In genomic region chr10:71213761-71214440, GRCh38 we compare ENCODE assay signal across 9 cellular contexts. TPM values are rescaled to one million over a fixed set of nuclear protein-coding genes. Genes with fewer than 3 reads are reported as not detected.
DNase-seq lines count a peak whose midpoint lies in the region; ATAC-seq and TF ChIP-seq lines count a peak whose summit lies in the region.
"Had no signal": no experiment of that assay in that cellular context is flagged by ENCODE, and none has a peak within 500 bp of the region (broad histone marks: within the 10 kb centered on the region; RNA-seq: fewer than 3 reads in every experiment).

No MANE protein-coding gene starts in this region.

- in situ Hi-C loops in astrocyte of the spinal cord (cut with HindIII; ENCODE audit: low sequenced_read_pairs), result no loop called here

- peak; percentile 17 for DNase-seq in NCI-H2227 (lab: John Stamatoyannopoulos, UW; ENCODE audit: unreplicated experiment)
- no peak for DNase-seq in NCI-H2227 treated with DMSO at 0.1 percent for 48 hours (lab: John Stamatoyannopoulos, UW)
- peak; percentile 56 for DNase-seq in astrocyte of the spinal cord (ENCODE audit: low read depth, low spot score)
- DNase-seq in kidney epithelial cell (ENCODE audit: low read depth), result no peak
- peak in 1 of 2 donors; percentile 75 for DNase-seq in suprapubic skin (ENCODE audit: low spot score in 2 of 2)
- no peak for DNase-seq in activated T-cell treated with anti-CD3 and anti-CD28 coated beads for 4 hours
- DNase-seq in HT-29 (ENCODE audit: low spot score), result no peak

- H3K9me3 ChIP-seq in suprapubic skin, result no peaks in the 10 kb centered on the region

- H3K4me3 ChIP-seq in astrocyte of the spinal cord (ENCODE audit: low read depth, low read length), result peak overlapping the region; percentile 80
- H3K4me3 ChIP-seq in kidney epithelial cell (ENCODE audit: low read depth, low read length), result peak overlapping the region; percentile 43
- H3K4me3 ChIP-seq in suprapubic skin, result peak overlapping the region; percentile 73

- TF ChIP-seq EP300 in suprapubic skin (IDR thresholded peaks at IDR 0.05), result no peak

- peak overlapping the region; percentile 20 for H3K27ac ChIP-seq in suprapubic skin
- H3K27ac ChIP-seq: C4-2B had no signal

- TF ChIP-seq POLR2A in suprapubic skin (IDR thresholded peaks at IDR 0.05), result no peak

- H3K27me3 ChIP-seq in kidney epithelial cell (ENCODE audit: control insufficient read depth, insufficient read depth, low read length), result peaks cover 43% of the 10 kb centered on the region
- H3K27me3 ChIP-seq in suprapubic skin, result peaks cover 25% of the 10 kb centered on the region

- whole genome bisulfite sequencing in suprapubic skin, result 6% methylated on average over 31 of the region's 33 CpGs

- ATAC-seq in GM21515 (IDR thresholded peaks at IDR 0.05; ENCODE audit: unreplicated experiment), result no peak

- TF ChIP-seq CTCF in astrocyte of the spinal cord (IDR thresholded peaks at IDR 0.05; ENCODE audit: low read depth, low read length) (no peak), kidney epithelial cell (IDR thresholded peaks at IDR 0.05; ENCODE audit: insufficient read depth, low read length, poor library complexity, severe bottlenecking) (no peak), suprapubic skin (IDR thresholded peaks at IDR 0.05) (no peak)

- H3K36me3 ChIP-seq in kidney epithelial cell (ENCODE audit: control insufficient read depth, insufficient read depth, low read length) (no peaks in the 10 kb centered on the region), suprapubic skin (no peaks in the 10 kb centered on the region)

- H3K4me1 ChIP-seq in suprapubic skin, result peaks cover 52% of the 10 kb centered on the region

RNA-seq across cellular contexts. Expression of gene UNC5B, which starts 1.5 kb away (rescaled TPM):
- total RNA-seq in kidney epithelial cell (26.9 and 27.5 TPM in 2 replicates), suprapubic skin (10 to 100 TPM in 3 of 4 donors, 1 to 10 TPM in 1; 7.2 to 45.7 (median 14.7) TPM)
- total RNA-seq in HT-29 (2014; rRNA removed; shearing (Covaris generic)), result 0.21 and 0.51 TPM in 2 replicates

Comparison
In these comparisons a context has a peak if more than half of its experiments do, and no peak if none do; other contexts are left out.
1. DNase-seq: peak in NCI-H2227 (single experiment) and astrocyte of the spinal cord (single experiment); none in NCI-H2227 treated with DMSO at 0.1 percent for 48 hours (single experiment), kidney epithelial cell (single experiment), activated T-cell treated with anti-CD3 and anti-CD28 coated beads for 4 hours (single experiment) and HT-29 (single experiment).
2. Peak in every context shown above with its lines, with median percentiles within 50 percentile points of each other: H3K4me3 ChIP-seq.